ENCODE assay signal across 1 cellular context in genomic region chr1:21331752-21332480, GRCh38.
TF ChIP-seq lines count a peak whose summit lies in the region.

No MANE protein-coding gene starts in this region.

TF ChIP-seq in HepG2, 621 proteins besides CTCF, POLR2A, EP300 and RAD21 (continued from another document):
- TF ChIP-seq, protein P1, sequence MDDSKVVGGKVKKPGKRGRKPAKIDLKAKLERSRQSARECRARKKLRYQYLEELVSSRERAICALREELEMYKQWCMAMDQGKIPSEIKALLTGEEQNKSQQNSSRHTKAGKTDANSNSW (CRISPR knock-in tag; IDR thresholded peaks at IDR 0.05; ENCODE audit: borderline replicate concordance): no peak
- TF ChIP-seq E2F1 (CRISPR knock-in tag; IDR thresholded peaks at IDR 0.05): no peak
- no peak for TF ChIP-seq TAF1 (CRISPR knock-in tag; IDR thresholded peaks at IDR 0.05)
- no peak for TF ChIP-seq SOX13 (IDR thresholded peaks at IDR 0.05)
- no peak for TF ChIP-seq SOX13 (CRISPR knock-in tag; conservative IDR thresholded peaks at IDR 0.05 in 1 of 2, IDR thresholded peaks at IDR 0.05 in 1 of 2)
- TF ChIP-seq, protein P2, sequence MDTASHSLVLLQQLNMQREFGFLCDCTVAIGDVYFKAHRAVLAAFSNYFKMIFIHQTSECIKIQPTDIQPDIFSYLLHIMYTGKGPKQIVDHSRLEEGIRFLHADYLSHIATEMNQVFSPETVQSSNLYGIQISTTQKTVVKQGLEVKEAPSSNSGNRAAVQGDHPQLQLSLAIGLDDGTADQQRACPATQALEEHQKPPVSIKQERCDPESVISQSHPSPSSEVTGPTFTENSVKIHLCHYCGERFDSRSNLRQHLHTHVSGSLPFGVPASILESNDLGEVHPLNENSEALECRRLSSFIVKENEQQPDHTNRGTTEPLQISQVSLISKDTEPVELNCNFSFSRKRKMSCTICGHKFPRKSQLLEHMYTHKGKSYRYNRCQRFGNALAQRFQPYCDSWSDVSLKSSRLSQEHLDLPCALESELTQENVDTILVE (CRISPR knock-in tag; IDR thresholded peaks at IDR 0.05): no peak
- TF ChIP-seq ZBTB26 (CRISPR knock-in tag; IDR thresholded peaks at IDR 0.05; ENCODE audit: borderline replicate concordance): no peak
- no peak for TF ChIP-seq ZNF580 (CRISPR knock-in tag; IDR thresholded peaks at IDR 0.05; ENCODE audit: borderline replicate concordance, low read depth)
- TF ChIP-seq ZNF558 (CRISPR knock-in tag; IDR thresholded peaks at IDR 0.05; ENCODE audit: borderline replicate concordance): no peak
